In the genomic region with DNA sequence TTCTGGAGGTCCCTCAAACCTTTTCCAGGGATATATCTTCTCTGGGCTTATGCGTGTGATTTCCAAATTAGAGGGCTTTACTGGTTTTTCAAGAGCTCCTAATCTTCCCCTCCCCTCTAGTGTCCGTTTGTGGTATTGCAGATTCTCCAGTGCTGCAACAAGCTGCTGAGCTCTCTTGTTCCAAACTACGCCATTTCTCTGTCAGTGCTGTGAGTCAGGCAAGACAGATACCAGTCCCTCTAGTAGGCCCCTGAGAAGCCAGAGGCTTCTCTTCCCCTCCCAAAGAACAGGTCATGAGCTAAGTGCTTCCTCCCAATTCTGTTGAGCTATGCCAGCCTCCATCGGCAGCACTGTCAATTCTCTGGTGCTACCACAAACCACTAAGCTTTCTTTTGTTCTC, we compare ENCODE assay signal across 8 cellular contexts.
DNase-seq lines count a peak whose midpoint lies in the region; ATAC-seq, FAIRE-seq and TF ChIP-seq lines count a peak whose summit lies in the region.

No MANE protein-coding gene starts in this region.

- H3K4me1 ChIP-seq in A549, result peaks cover 14% of the 10 kb centered on the region; the same call in 1 of the 3 replicates
- peaks cover 9% of the 10 kb centered on the region for H3K4me1 ChIP-seq in neural progenitor cell
- H3K4me1 ChIP-seq in vagina, result no peaks in the 10 kb centered on the region

- H3K36me3 ChIP-seq in neural progenitor cell (peaks cover 5% of the 10 kb centered on the region), vagina (no peaks in the 10 kb centered on the region)

- peaks cover 11% of the 10 kb centered on the region; the same call in 2 of the 3 replicates for H3K9me3 ChIP-seq in A549
- no peaks in the 10 kb centered on the region for H3K9me3 ChIP-seq in neural progenitor cell (ENCODE audit: low read depth)
- H3K9me3 ChIP-seq in vagina, result no peaks in the 10 kb centered on the region

- peaks cover 22% of the 10 kb centered on the region for H3K4me1 Mint-ChIP-seq in neural progenitor cell

- FAIRE-seq in A549 (lab: Jason Lieb, UNC), result peak; percentile 73

- TF ChIP-seq POLR2A in A549 (IDR thresholded peaks at IDR 0.05; ENCODE audit: low read length) (no peak), vagina (IDR thresholded peaks at IDR 0.05) (no peak)

- TF ChIP-seq CTCF in A549 (IDR thresholded peaks at IDR 0.05) (peak; percentile 59), GM12873 (IDR thresholded peaks at IDR 0.05; ENCODE audit: insufficient read depth, low read depth, low read length, missing control alignments) (peak; percentile 87), epithelial cell of esophagus (IDR thresholded peaks at IDR 0.05; ENCODE audit: insufficient read depth, low read depth, low read length, missing control alignments) (peak; percentile 97), neural progenitor cell (IDR thresholded peaks at IDR 0.05) (peak; percentile 76), vagina (IDR thresholded peaks at IDR 0.05) (peak; percentile 31 to 72 (median 53))

- no peak overlapping the region for H3K4me3 Mint-ChIP-seq in neural progenitor cell

- H3K36me3 Mint-ChIP-seq in neural progenitor cell, result peaks cover 29% of the 10 kb centered on the region

- no peaks in the 10 kb centered on the region for H3F3A ChIP-seq in neural progenitor cell (ENCODE audit: low read depth)

- peaks cover 21% of the 10 kb centered on the region for H3K9me3 Mint-ChIP-seq in neural progenitor cell

- H3K4me3 ChIP-seq in A549 (no peak overlapping the region), epithelial cell of esophagus (ENCODE audit: low read length) (no peak overlapping the region), neural progenitor cell (no peak overlapping the region), vagina (no peak overlapping the region)

- H3K4me2 ChIP-seq in A549, result no peak overlapping the region
- no peak overlapping the region for H3K4me2 ChIP-seq in neural progenitor cell

- H4K20me1 ChIP-seq in neural progenitor cell (ENCODE audit: low read depth), result no peaks in the 10 kb centered on the region

- H3K79me2 ChIP-seq in neural progenitor cell (ENCODE audit: low read depth), result no peaks in the 10 kb centered on the region

- 61% methylated on average over 4 of the region's 4 CpGs for WGBS in A549 (ENCODE audit: missing lambda C conversion rate)

- peak; percentile 66 to 78; a peak in 4 of 6 replicates for ATAC-seq in A549

- no peak overlapping the region for H3K27ac Mint-ChIP-seq in neural progenitor cell

- intact Hi-C loops in vagina (cut with DNase I), result no loop called here

- peak overlapping the region; percentile 48 for H2AFZ ChIP-seq in neural progenitor cell (replicated peaks)

- DNase-seq in A549 (ENCODE audit: low read depth in 1 of 2, low spot score in 1 of 2) (peak; percentile 28 to 76), NCI-H510A treated with DMSO at 0.1 percent for 48 hours (lab: John Stamatoyannopoulos, UW) (peak; percentile 70), epithelial cell of esophagus (ENCODE audit: low read depth) (peak; percentile 97), neural progenitor cell (ENCODE audit: low spot score) (peak; percentile 85), vagina (ENCODE audit: extremely low spot score in 2 of 2) (no peak), middle frontal gyrus (ENCODE audit: extremely low spot score, low spot score) (no peak)
- peak; percentile 19 to 54 for DNase-seq in activated CD4-positive, alpha-beta T cell treated with anti-CD3 and anti-CD28 coated beads, Interleukin-2, amount 50 U/mL, for 24 hours (ENCODE audit: low read depth in 1 of 2, low spot score in 1 of 2)

- H3K9ac ChIP-seq in neural progenitor cell, result no peak overlapping the region

- POLR2A ChIA-PET in A549 (lab: Yijun Ruan, JAX), result interaction anchor here (0.6 to 0.9 kb wide), 2 partner anchors 11 to 97 kb away, joined by 3 to 7 read pairs; no protein-coding TSS in a partner anchor

- CTCF ChIA-PET in A549 (lab: Yijun Ruan, JAX), result interaction anchor here (0.6 to 2.3 kb wide), 20 partner anchors 9 to 1040 kb away, joined by 3 to 16 read pairs (median 4); no protein-coding TSS in a partner anchor

- TF ChIP-seq EP300 in A549 (IDR thresholded peaks at IDR 0.05), result no peak

- H3K27ac ChIP-seq in A549, result no peak overlapping the region
- no peak overlapping the region for H3K27ac ChIP-seq in neural progenitor cell
- H3K27ac ChIP-seq in vagina, result no peak overlapping the region

- H3K27me3 ChIP-seq in neural progenitor cell, result no peaks in the 10 kb centered on the region
- no peaks in the 10 kb centered on the region for H3K27me3 ChIP-seq in vagina

- H3K27me3 Mint-ChIP-seq in neural progenitor cell (ENCODE audit: insufficient read depth, low read depth), result peaks cover 2% of the 10 kb centered on the region

- TF ChIP-seq RAD21 in A549 (conservative IDR thresholded peaks at IDR 0.05 in 1 of 2, IDR thresholded peaks at IDR 0.05 in 1 of 2), result peak; percentile 50 to 63; a peak in 3 of 5 replicates

TF ChIP-seq in A549, 52 proteins besides CTCF, POLR2A, EP300 and RAD21:
- TF ChIP-seq CHD2 (IDR thresholded peaks at IDR 0.05; ENCODE audit: low read length, partially characterized antibody) (no peak), TP53 (CRISPR knock-in tag; IDR thresholded peaks at IDR 0.05) (no peak), ZSCAN20 (CRISPR knock-in tag; IDR thresholded peaks at IDR 0.05) (no peak), NFE2L2 (conservative IDR thresholded peaks at IDR 0.05; ENCODE audit: low read length) (no peak), SMC3 (IDR thresholded peaks at IDR 0.05) (peak; percentile 44; the same call in 2 of the 3 replicates)

Comparison
In these comparisons a context has a peak if more than half of its experiments do, and no peak if none do; other contexts are left out.
1. DNase-seq: peak in A549 (2 of 2), NCI-H510A treated with DMSO at 0.1 percent for 48 hours (single experiment), activated CD4-positive, alpha-beta T cell treated with anti-CD3 and anti-CD28 coated beads, Interleukin-2, amount 50 U/mL, for 24 hours (2 of 2), epithelial cell of esophagus (single experiment) and neural progenitor cell (single experiment); none in vagina (0 of 2) and middle frontal gyrus (single experiment).
2. Peak in every context shown above with its lines, with median percentiles within 50 percentile points of each other: CTCF ChIP-seq.